In genomic region chr6:112035446-112035845, GRCh38 we compare ENCODE assay signal across 14 cellular contexts. TPM values are rescaled to one million over a fixed set of nuclear protein-coding genes. Genes with fewer than 3 reads are reported as not detected.
DNase-seq lines count a peak whose midpoint lies in the region; ATAC-seq and TF ChIP-seq lines count a peak whose summit lies in the region.
"Had no signal": no experiment of that assay in that cellular context is flagged by ENCODE, and none has a peak within 500 bp of the region (broad histone marks: within the 10 kb centered on the region; RNA-seq: fewer than 3 reads in every experiment).

No MANE protein-coding gene starts in this region.

- H3K27ac ChIP-seq in CD4-positive, alpha-beta memory T cell (ENCODE audit: low read depth, low read length), result no peak overlapping the region
- H3K27ac ChIP-seq in body of pancreas, result no peak overlapping the region
- H3K27ac ChIP-seq: right lobe of liver had no signal

- H3K4me1 ChIP-seq in CD4-positive, alpha-beta memory T cell (ENCODE audit: insufficient read depth, low read length), result peaks cover 52% of the 10 kb centered on the region
- H3K4me1 ChIP-seq in body of pancreas, result peaks cover 8% of the 10 kb centered on the region

- no peaks in the 10 kb centered on the region for H3K36me3 ChIP-seq in CD4-positive, alpha-beta memory T cell (ENCODE audit: insufficient read depth, low read length)
- no peaks in the 10 kb centered on the region for H3K36me3 ChIP-seq in body of pancreas (replicated peaks in 1 of 2; ENCODE audit: insufficient read depth in 1 of 2, low read depth in 2 of 2)
- H3K36me3 ChIP-seq: right lobe of liver, thoracic aorta had no signal

- 24 to 31% methylated on average over 2 of the region's 2 CpGs for WGBS in body of pancreas, 2 donors

- no peaks in the 10 kb centered on the region for H3K9me3 ChIP-seq in CD4-positive, alpha-beta memory T cell (ENCODE audit: control insufficient read depth in 1 of 2, low read length in 2 of 2)
- H3K9me3 ChIP-seq in body of pancreas, result no peaks in the 10 kb centered on the region
- H3K9me3 ChIP-seq: right lobe of liver, thoracic aorta had no signal

- intact Hi-C loops in CD4-positive, alpha-beta memory T cell (cut with micrococcal nuclease), result no loop called here
- intact Hi-C loops in body of pancreas (cut with DNase I), result no loop called here
- intact Hi-C loops in sciatic nerve (cut with DNase I), result no loop called here

- no peaks in the 10 kb centered on the region for H3K9me3 Mint-ChIP-seq in CD4-positive, alpha-beta memory T cell
- no peaks in the 10 kb centered on the region for H3K9me3 Mint-ChIP-seq in HFFc6

- H3K27ac Mint-ChIP-seq in CD4-positive, alpha-beta memory T cell, result peak overlapping the region; percentile 51 to 91 (median 73)
- peak overlapping the region; percentile 68 for H3K27ac Mint-ChIP-seq in HFFc6

- H3K4me3 ChIP-seq in CD4-positive, alpha-beta memory T cell (ENCODE audit: low read length in 2 of 2), result no peak overlapping the region
- no peak overlapping the region for H3K4me3 ChIP-seq in body of pancreas
- H3K4me3 ChIP-seq: right lobe of liver, thoracic aorta had no signal

- CTCF ChIA-PET in CD4-positive, alpha-beta memory T cell (lab: Charles Lee; ENCODE audit: partially characterized antibody), result interaction anchor here (1.0 to 12.6 kb wide), 3 partner anchors 8 to 21 kb away, joined by 3 to 619 read pairs (median 5); no protein-coding TSS in a partner anchor

- no peaks in the 10 kb centered on the region for H3K27me3 ChIP-seq in CD4-positive, alpha-beta memory T cell (ENCODE audit: insufficient read depth, low read length)
- no peaks in the 10 kb centered on the region for H3K27me3 ChIP-seq in body of pancreas
- H3K27me3 ChIP-seq: right lobe of liver had no signal

- TF ChIP-seq CTCF in HFFc6 (IDR thresholded peaks at IDR 0.05) (no peak), body of pancreas (IDR thresholded peaks at IDR 0.05) (no peak)

- H3K4me3 Mint-ChIP-seq in CD4-positive, alpha-beta memory T cell, result peak overlapping the region in 6 of 8 donors; percentile 18 to 75 (median 58)
- no peak overlapping the region for H3K4me3 Mint-ChIP-seq in HFFc6

- POLR2A ChIA-PET in CD4-positive, alpha-beta memory T cell (lab: Charles Lee; ENCODE audit: partially characterized antibody), result interaction anchor here (0.7 to 2.0 kb wide), 3 partner anchors 15 to 25 kb away, joined by 3 to 6 read pairs (median 5); no protein-coding TSS in a partner anchor

- H3K4me1 Mint-ChIP-seq in CD4-positive, alpha-beta memory T cell, result peaks cover 33 to 62% (median 47%) of the 10 kb centered on the region in 4 donors
- H3K4me1 Mint-ChIP-seq in HFFc6 (ENCODE audit: low read depth), result peaks cover 61% of the 10 kb centered on the region

- DNase-seq in CD4-positive, alpha-beta memory T cell, result peak in 1 of 5 donors; percentile 43
- DNase-seq in HFFc6 (no peak), body of pancreas (no peak), sciatic nerve (ENCODE audit: low spot score) (no peak), activated gamma-delta T cell treated with Interleukin-2 at 50 U/mL for 16 hours (no peak), DMS114 treated with DMSO at 0.1 percent for 48 hours (lab: John Stamatoyannopoulos, UW; ENCODE audit: unreplicated experiment) (no peak)
- DNase-seq: IMR-90, NCI-H1417 treated with DMSO at 0.1 percent for 48 hours, NCI-H510A, right lobe of liver had no signal

- peak; percentile 54 for ATAC-seq in body of pancreas
- ATAC-seq in sciatic nerve, result peak; percentile 70
- ATAC-seq in HG02840 (IDR thresholded peaks at IDR 0.05; ENCODE audit: low FRiP score, unreplicated experiment), result no peak
- ATAC-seq: right lobe of liver had no signal

- no peaks in the 10 kb centered on the region for H3K27me3 Mint-ChIP-seq in CD4-positive, alpha-beta memory T cell
- H3K27me3 Mint-ChIP-seq in HFFc6 (ENCODE audit: insufficient read depth), result peaks cover 2% of the 10 kb centered on the region; the same call in 1 of the 2 replicates

- no peak for TF ChIP-seq POLR2A in body of pancreas (IDR thresholded peaks at IDR 0.05)

- H3K36me3 Mint-ChIP-seq in CD4-positive, alpha-beta memory T cell, result no peaks in the 10 kb centered on the region
- no peaks in the 10 kb centered on the region for H3K36me3 Mint-ChIP-seq in HFFc6 (ENCODE audit: low read depth)

RNA-seq across cellular contexts. Expression of gene CCN6, which starts 18.5 kb away (rescaled TPM):
- total RNA-seq in CD4-positive, alpha-beta memory T cell, result not detected
- polyA plus RNA-seq in CD4-positive, alpha-beta memory T cell, result under 1 TPM in 1 of 2 donors, not detected in 1; 0.09 TPM
- total RNA-seq in HFFc6 (2021; fragmentation: NEBNext Ultra II Directional; extraction: Animal tissue kit (Norgen Biotek cat#: 25700)), result not detected
- not detected for total RNA-seq in body of pancreas
- total RNA-seq in sciatic nerve, result 0.18 TPM
- total RNA-seq: cerebellum; IMR-90; right lobe of liver; T-helper 2 cell treated with Interferon-gamma antibody and Interleukin-4, amounts not matched to agents 100 ng/mL and 5 ng/mL, for 36 hours; thoracic aorta had no signal
- polyA plus RNA-seq: IMR-90 had no signal

RNA-seq across cellular contexts. Expression of gene TUBE1, which starts 51.8 kb away (rescaled TPM):
- total RNA-seq in CD4-positive, alpha-beta memory T cell, result 10 to 100 TPM; 40.6 to 45.2 TPM
- polyA plus RNA-seq in CD4-positive, alpha-beta memory T cell, result 10 to 100 TPM; 15.6 to 19.0 TPM
- total RNA-seq in HFFc6 (2021; fragmentation: NEBNext Ultra II Directional; extraction: Animal tissue kit (Norgen Biotek cat#: 25700)), result 10 to 100 TPM in 5 of 6 experiments, 1 to 10 TPM in 1; 9.8 to 15.5 (median 11.2) TPM
- total RNA-seq in body of pancreas (10 to 100 TPM; 17.1 to 34.8 TPM), sciatic nerve (30.0 TPM)

RNA-seq across cellular contexts. Expression of gene FAM229B, which starts 51.9 kb away (rescaled TPM):
- 1 to 10 TPM; 1.7 to 1.9 TPM for total RNA-seq in CD4-positive, alpha-beta memory T cell
- polyA plus RNA-seq in CD4-positive, alpha-beta memory T cell, result 1 to 10 TPM; 3.8 to 7.6 TPM
- total RNA-seq in HFFc6 (2021; fragmentation: NEBNext Ultra II Directional; extraction: Animal tissue kit (Norgen Biotek cat#: 25700)), result 10 to 100 TPM; 30.2 to 36.2 (median 33.7) TPM
- total RNA-seq in body of pancreas (1 to 10 TPM; 3.6 to 4.4 TPM), sciatic nerve (42.4 TPM)
